In the genomic region with DNA sequence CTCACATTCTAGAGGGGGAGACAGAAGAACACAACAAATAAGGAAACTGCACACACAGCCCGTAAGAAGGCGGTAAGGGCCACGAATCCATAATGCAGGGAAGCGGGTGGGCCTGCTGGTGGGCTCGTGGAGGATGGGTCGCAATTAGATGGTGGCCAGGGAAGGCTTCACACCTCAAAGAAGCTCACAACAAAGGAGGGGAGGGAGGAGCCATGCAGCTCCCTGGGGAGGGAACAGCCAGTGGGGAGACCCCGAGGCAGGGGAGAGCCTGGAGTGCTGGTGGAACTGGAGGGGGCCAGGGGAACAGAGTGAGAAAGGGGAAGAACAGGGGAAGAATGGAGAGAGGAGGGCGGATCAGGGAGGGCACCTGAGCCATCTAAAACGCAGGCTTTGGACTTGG, we compare ENCODE assay signal across 19 cellular contexts. TPM values are rescaled to one million over a fixed set of nuclear protein-coding genes. Genes with fewer than 3 reads are reported as not detected.
DNase-seq lines count a peak whose midpoint lies in the region; ATAC-seq and TF ChIP-seq lines count a peak whose summit lies in the region.
"Had no signal": no experiment of that assay in that cellular context is flagged by ENCODE, and none has a peak within 500 bp of the region (broad histone marks: within the 10 kb centered on the region; RNA-seq: fewer than 3 reads in every experiment).

No MANE protein-coding gene starts in this region.

- no peaks in the 10 kb centered on the region for H3K9me3 ChIP-seq in cardiac muscle cell (ENCODE audit: low read depth)
- H3K9me3 ChIP-seq in endodermal cell (ENCODE audit: control insufficient read depth, low read length), result no peaks in the 10 kb centered on the region
- H3K9me3 ChIP-seq in osteoblast (ENCODE audit: low read depth, low read length), result no peaks in the 10 kb centered on the region
- no peaks in the 10 kb centered on the region for H3K9me3 ChIP-seq in transverse colon
- H3K9me3 ChIP-seq: Peyer's patch, testis had no signal

- H3K27ac Mint-ChIP-seq in endodermal cell, result peak overlapping the region; percentile 62
- H3K27ac Mint-ChIP-seq: activated naive CD8-positive, alpha-beta T cell had no signal

- in situ Hi-C loops in transverse colon (cut with MboI; ENCODE audit: low pct_ligation_motif_present in 1 of 4, low pct_unique_long_range_greater_than_20kb in 1 of 4, low sequenced_read_pairs in 3 of 4), result no loop called here

- no peak overlapping the region for H3K4me3 Mint-ChIP-seq in endodermal cell
- H3K4me3 Mint-ChIP-seq: activated naive CD8-positive, alpha-beta T cell; CD14-positive monocyte had no signal

- H3K36me3 ChIP-seq in cardiac muscle cell (no peaks in the 10 kb centered on the region), endodermal cell (ENCODE audit: control insufficient read depth, insufficient read depth, low read length) (peaks cover 24% of the 10 kb centered on the region), osteoblast (ENCODE audit: insufficient read depth, low read length) (no peaks in the 10 kb centered on the region), transverse colon (no peaks in the 10 kb centered on the region)

- H3K27me3 Mint-ChIP-seq in endodermal cell (ENCODE audit: insufficient read depth), result no peaks in the 10 kb centered on the region
- H3K27me3 Mint-ChIP-seq: activated naive CD8-positive, alpha-beta T cell had no signal

- H3K27me3 ChIP-seq in cardiac muscle cell, result no peaks in the 10 kb centered on the region
- H3K27me3 ChIP-seq in endodermal cell (ENCODE audit: control insufficient read depth, insufficient read depth, low read length, poor library complexity, severe bottlenecking), result no peaks in the 10 kb centered on the region
- no peaks in the 10 kb centered on the region for H3K27me3 ChIP-seq in osteoblast (ENCODE audit: insufficient read depth, low read length)
- no peaks in the 10 kb centered on the region for H3K27me3 ChIP-seq in transverse colon
- H3K27me3 ChIP-seq: Peyer's patch, testis had no signal

- ATAC-seq in left ventricle myocardium superior (no peak), GM18907 (IDR thresholded peaks at IDR 0.05; ENCODE audit: unreplicated experiment) (no peak)
- ATAC-seq: HCT116 had no signal

- H3K4me2 ChIP-seq in osteoblast (ENCODE audit: insufficient read depth, low read length), result no peak overlapping the region

- TF ChIP-seq EP300 in transverse colon (IDR thresholded peaks at IDR 0.05; ENCODE audit: low read depth), result no peak

- TF ChIP-seq POLR2A in transverse colon (IDR thresholded peaks at IDR 0.05), result no peak

- DNase-seq in cardiac muscle cell (ENCODE audit: low read depth in 1 of 2, low spot score in 1 of 2) (no peak), left ventricle myocardium superior (no peak), endodermal cell (peak; percentile 35), osteoblast (ENCODE audit: insufficient read length, low spot score, missing footprints) (peak; percentile 66), transverse colon (no peak), DMS153 (lab: John Stamatoyannopoulos, UW) (no peak)
- DNase-seq in central memory CD4-positive, alpha-beta T cell, result no peak
- DNase-seq: activated T-cell treated with anti-CD3 and anti-CD28 coated beads, Interleukin-2, amount 50 U/mL, for 1 hour; hippocampal formation; NCI-H1417 treated with DMSO at 0.1 percent for 48 hours; NCI-H2171 treated with DMSO at 0.1 percent for 48 hours; NCI-H774; stimulated activated CD4-positive, alpha-beta T cell treated with anti-CD3 and anti-CD28 coated beads, Interleukin-4, amount 100 ng/mL, for 24 hours; testis had no signal

- H3K4me1 ChIP-seq in cardiac muscle cell (ENCODE audit: low read depth) (no peaks in the 10 kb centered on the region), endodermal cell (ENCODE audit: control insufficient read depth, insufficient read depth, low read length) (no peaks in the 10 kb centered on the region), osteoblast (ENCODE audit: insufficient read depth, low read length) (peaks cover 10% of the 10 kb centered on the region), transverse colon (peaks cover 22 to 45% (median 33%) of the 10 kb centered on the region in 4 donors)

- H3K27ac ChIP-seq in cardiac muscle cell (peak overlapping the region; percentile 28), endodermal cell (ENCODE audit: low read depth, low read length) (peak overlapping the region; percentile 53), osteoblast (ENCODE audit: low read depth, low read length) (no peak overlapping the region), transverse colon (peak overlapping the region in 1 of 4 donors; percentile 63)
- H3K27ac ChIP-seq: Peyer's patch had no signal

- 89 to 95% methylated on average over 9 of the region's 9 CpGs for WGBS in endodermal cell (ENCODE audit: insufficient coverage in 1 of 2, insufficient read length in 1 of 2), 2 experiments
- WGBS in transverse colon (ENCODE audit: low coverage in 1 of 2), 2 donors, result 78 to 79% methylated on average over 9 of the region's 9 CpGs

- intact Hi-C loops in left ventricle myocardium superior (cut with micrococcal nuclease), result no loop called here
- intact Hi-C loops in transverse colon (cut with DNase I; ENCODE audit: low total_unique reads), result no loop called here

- H3K79me2 ChIP-seq in osteoblast (ENCODE audit: insufficient read depth, low read length), result peaks cover 90% of the 10 kb centered on the region

- H3K9ac ChIP-seq in endodermal cell (ENCODE audit: extremely low read depth, low read length, poor library complexity, severe bottlenecking), result no peak overlapping the region

- no peaks in the 10 kb centered on the region for H3K9me3 Mint-ChIP-seq in endodermal cell

- H4K20me1 ChIP-seq in osteoblast (ENCODE audit: insufficient read depth, low read length), result peaks cover 69% of the 10 kb centered on the region

- H3K4me3 ChIP-seq in cardiac muscle cell (no peak overlapping the region), endodermal cell (ENCODE audit: low read length) (no peak overlapping the region), osteoblast (ENCODE audit: insufficient read depth, low read length) (no peak overlapping the region), transverse colon (no peak overlapping the region)
- H3K4me3 ChIP-seq: Peyer's patch, testis had no signal

- TF ChIP-seq CTCF in cardiac muscle cell (IDR thresholded peaks at IDR 0.05; ENCODE audit: low read depth, low read length) (no peak), endodermal cell (conservative IDR thresholded peaks at IDR 0.05) (no peak), osteoblast (IDR thresholded peaks at IDR 0.05; ENCODE audit: extremely low read depth, low read depth, low read length) (no peak), transverse colon (IDR thresholded peaks at IDR 0.05) (no peak)

- H3K4me1 Mint-ChIP-seq in endodermal cell, result peaks cover 9% of the 10 kb centered on the region

- H3K36me3 Mint-ChIP-seq in endodermal cell (ENCODE audit: low read depth), result peaks cover 3% of the 10 kb centered on the region
- H3K36me3 Mint-ChIP-seq: activated naive CD8-positive, alpha-beta T cell had no signal

- no peak overlapping the region for H2AFZ ChIP-seq in osteoblast (ENCODE audit: low read length)

RNA-seq across cellular contexts. Expression of gene SRC, which starts 13.4 kb away (rescaled TPM):
- total RNA-seq in cardiac muscle cell (26.5 and 34.3 TPM in 2 replicates), left ventricle myocardium superior (5.1 TPM), endodermal cell (100 to 1,000 TPM in 1 of 2 donors, 10 to 100 TPM in 1; 75.6 to 109 TPM), osteoblast (22.1 and 22.4 TPM in 2 replicates), transverse colon (100 to 1,000 TPM in 3 of 4 donors, 10 to 100 TPM in 1; 87.0 to 155 (median 130) TPM)
- 26.2 and 34.7 TPM in 2 replicates for polyA plus RNA-seq in cardiac muscle cell
- 48.4 TPM for polyA plus RNA-seq in endodermal cell (2013, experiment 1 of 2)
- 41.1 TPM for polyA plus RNA-seq in endodermal cell (2013, experiment 2 of 2)

Comparison
In these comparisons a context has a peak if more than half of its experiments do, and no peak if none do; other contexts are left out.
1. DNase-seq: peak in endodermal cell (single experiment) and osteoblast (single experiment); none in cardiac muscle cell (0 of 2), left ventricle myocardium superior (single experiment), central memory CD4-positive, alpha-beta T cell (single experiment), transverse colon (single experiment) and DMS153 (single experiment).